In genomic region chr6:16103708-16104107, GRCh38 we compare ENCODE assay signal across 15 cellular contexts. TPM values are rescaled to one million over a fixed set of nuclear protein-coding genes. Genes with fewer than 3 reads are reported as not detected.
DNase-seq lines count a peak whose midpoint lies in the region; ATAC-seq and TF ChIP-seq lines count a peak whose summit lies in the region.
"Had no signal": no experiment of that assay in that cellular context is flagged by ENCODE, and none has a peak within 500 bp of the region (broad histone marks: within the 10 kb centered on the region; RNA-seq: fewer than 3 reads in every experiment).

No MANE protein-coding gene starts in this region.

- H3K27ac ChIP-seq in ascending aorta, result no peak overlapping the region
- H3K27ac ChIP-seq: HL-60 had no signal

- DNase-seq in DMS 273 treated with DMSO at 0.1 percent for 48 hours (lab: John Stamatoyannopoulos, UW) (peak; percentile 94), NCI-H524 (lab: John Stamatoyannopoulos, UW) (peak; percentile 37 to 83), glutamatergic neuron (peak; percentile 16), sciatic nerve (ENCODE audit: low spot score) (peak; percentile 65), HT-29 (ENCODE audit: low spot score) (no peak), ascending aorta (ENCODE audit: low spot score in 2 of 2) (no peak), NCI-H2227 treated with DMSO at 0.1 percent for 48 hours (lab: John Stamatoyannopoulos, UW) (no peak)
- DNase-seq: C1 segment of cervical spinal cord, DMS153, NCI-H1105 treated with DMSO at 0.1 percent for 48 hours, NCI-H2029, NCI-H510A treated with DMSO at 0.1 percent for 48 hours, SHP77 treated with DMSO at 0.1 percent for 48 hours had no signal

- H3K27me3 Mint-ChIP-seq in glutamatergic neuron (ENCODE audit: unreplicated experiment), result peaks cover 2% of the 10 kb centered on the region

- H3K4me1 ChIP-seq in ascending aorta, result peaks cover 0 to 11% of the 10 kb centered on the region in 2 donors

- ATAC-seq in sciatic nerve, result peak; percentile 92
- ATAC-seq: HCT116 had no signal

- H3K27me3 ChIP-seq in ascending aorta, result no peaks in the 10 kb centered on the region

- H3K4me1 Mint-ChIP-seq in glutamatergic neuron (ENCODE audit: low read depth, unreplicated experiment), result peaks cover 14% of the 10 kb centered on the region

- H3K9me3 Mint-ChIP-seq in glutamatergic neuron (ENCODE audit: unreplicated experiment), result no peaks in the 10 kb centered on the region

- TF ChIP-seq CTCF in glutamatergic neuron (IDR thresholded peaks at IDR 0.05; ENCODE audit: partially characterized antibody, unreplicated experiment) (no peak), ascending aorta (IDR thresholded peaks at IDR 0.05) (no peak)

- no peaks in the 10 kb centered on the region for H3K9me3 ChIP-seq in ascending aorta

- H3K4me3 Mint-ChIP-seq in glutamatergic neuron (ENCODE audit: unreplicated experiment), result no peak overlapping the region

- no peak overlapping the region for H3K4me3 ChIP-seq in ascending aorta

- peak overlapping the region; percentile 35 for H3K27ac Mint-ChIP-seq in glutamatergic neuron (ENCODE audit: unreplicated experiment)

- no peaks in the 10 kb centered on the region for H3K36me3 ChIP-seq in ascending aorta

- peaks cover 12% of the 10 kb centered on the region for H3K36me3 Mint-ChIP-seq in glutamatergic neuron (ENCODE audit: unreplicated experiment)

- intact Hi-C loops in sciatic nerve (cut with DNase I) (no loop called here), ascending aorta (cut with DNase I) (no loop called here)

RNA-seq across cellular contexts. Expression of gene MYLIP, which starts 25.2 kb away (rescaled TPM):
- 12.9 TPM for total RNA-seq in glutamatergic neuron (ENCODE audit: unreplicated experiment)
- total RNA-seq in sciatic nerve, result 36.9 TPM
- 16.3 and 26.0 TPM in 2 replicates for total RNA-seq in HT-29 (2014; rRNA removed; shearing (Covaris generic))
- 36.1 TPM for total RNA-seq in ascending aorta

Comparison
In these comparisons a context has a peak if more than half of its experiments do, and no peak if none do; other contexts are left out.
1. DNase-seq: peak in DMS 273 treated with DMSO at 0.1 percent for 48 hours (single experiment), NCI-H524 (2 of 2), glutamatergic neuron (single experiment) and sciatic nerve (single experiment); none in HT-29 (single experiment), ascending aorta (0 of 2) and NCI-H2227 treated with DMSO at 0.1 percent for 48 hours (single experiment).